Comparison of ENCODE assay signal across 8 cellular contexts in the genomic region with DNA sequence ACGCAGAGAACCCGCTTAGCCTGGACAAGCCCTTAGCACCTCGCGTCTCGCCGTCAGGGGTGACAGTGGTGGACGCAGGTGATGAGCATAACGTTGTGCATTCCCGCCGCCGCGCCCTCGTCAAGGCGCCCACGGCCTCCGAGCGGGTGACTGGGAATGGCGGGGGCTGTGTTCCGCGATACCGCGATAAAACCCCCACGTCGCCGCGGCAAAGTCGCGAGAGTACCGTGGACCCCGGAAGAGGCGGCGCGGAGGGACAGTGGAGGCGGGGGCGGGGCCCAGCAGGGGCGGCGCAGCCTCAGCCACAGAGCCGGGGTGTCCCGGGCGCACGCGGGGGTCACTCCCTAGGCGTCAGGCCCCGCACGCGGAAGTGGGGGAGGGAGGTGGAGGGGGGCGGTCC. TPM values are rescaled to one million over a fixed set of nuclear protein-coding genes. Genes with fewer than 3 reads are reported as not detected.
DNase-seq lines count a peak whose midpoint lies in the region; ATAC-seq, FAIRE-seq and TF ChIP-seq lines count a peak whose summit lies in the region.

No MANE protein-coding gene starts in this region.

- no peaks in the 10 kb centered on the region for H3K36me3 Mint-ChIP-seq in activated T-helper 1 cell treated with anti-CD3 and anti-CD28 coated beads, Interleukin-12 subunit alpha, Interleukin-12 subunit beta, Interleukin-2, Interleukin-4 antibody, amounts not matched to agents 30 ng/mL and 10 ng/mL and 1 ng/mL, durations not matched to agents 14 hours and 24 hours and 36 hours (ENCODE audit: low read depth)

- H3K9me3 ChIP-seq in gastroesophageal sphincter, result peaks cover 0 to 7% (median 0%) of the 10 kb centered on the region in 3 donors

- ATAC-seq in gastroesophageal sphincter, result peak; percentile 78
- no peak for ATAC-seq in HG03045 (IDR thresholded peaks at IDR 0.05; ENCODE audit: unreplicated experiment)

- intact Hi-C loops in activated T-helper 1 cell treated with anti-CD3 and anti-CD28 coated beads, Interleukin-12 subunit alpha, Interleukin-12 subunit beta, Interleukin-2, Interleukin-4 antibody, amounts not matched to agents 30 ng/mL and 10 ng/mL and 1 ng/mL, durations not matched to agents 14 hours and 24 hours and 36 hours (cut with micrococcal nuclease), result no loop called here

- TF ChIP-seq POLR2A in gastroesophageal sphincter (IDR thresholded peaks at IDR 0.05), result no peak

- H3K9me3 Mint-ChIP-seq in activated T-helper 1 cell treated with anti-CD3 and anti-CD28 coated beads, Interleukin-12 subunit alpha, Interleukin-12 subunit beta, Interleukin-2, Interleukin-4 antibody, amounts not matched to agents 30 ng/mL and 10 ng/mL and 1 ng/mL, durations not matched to agents 14 hours and 24 hours and 36 hours, result peaks cover 5% of the 10 kb centered on the region

- peak overlapping the region; percentile 11 for H3K4me3 Mint-ChIP-seq in activated T-helper 1 cell treated with anti-CD3 and anti-CD28 coated beads, Interleukin-12 subunit alpha, Interleukin-12 subunit beta, Interleukin-2, Interleukin-4 antibody, amounts not matched to agents 30 ng/mL and 10 ng/mL and 1 ng/mL, durations not matched to agents 14 hours and 24 hours and 36 hours

- H3K36me3 ChIP-seq in gastroesophageal sphincter, result no peaks in the 10 kb centered on the region

- 11% methylated on average over 15 of the region's 47 CpGs; no CpG with 5 or more reads in 1 of the 2 donors for WGBS in gastroesophageal sphincter (ENCODE audit: low coverage in 1 of 2), 2 donors

- FAIRE-seq in HTR-8/SVneo (lab: Jason Lieb, UNC), result no peak

- H3K27me3 Mint-ChIP-seq in activated T-helper 1 cell treated with anti-CD3 and anti-CD28 coated beads, Interleukin-12 subunit alpha, Interleukin-12 subunit beta, Interleukin-2, Interleukin-4 antibody, amounts not matched to agents 30 ng/mL and 10 ng/mL and 1 ng/mL, durations not matched to agents 14 hours and 24 hours and 36 hours (ENCODE audit: insufficient read depth), result no peaks in the 10 kb centered on the region

- H3K27ac ChIP-seq in gastroesophageal sphincter, result peak overlapping the region in 3 of 4 donors; percentile 5 to 68 (median 19)

- peaks cover 0 to 31% (median 6%) of the 10 kb centered on the region in 3 donors for H3K4me1 ChIP-seq in gastroesophageal sphincter

- TF ChIP-seq CTCF in gastroesophageal sphincter (IDR thresholded peaks at IDR 0.05), result no peak

- H3K4me1 Mint-ChIP-seq in activated T-helper 1 cell treated with anti-CD3 and anti-CD28 coated beads, Interleukin-12 subunit alpha, Interleukin-12 subunit beta, Interleukin-2, Interleukin-4 antibody, amounts not matched to agents 30 ng/mL and 10 ng/mL and 1 ng/mL, durations not matched to agents 14 hours and 24 hours and 36 hours (ENCODE audit: low read depth), result no peaks in the 10 kb centered on the region

- no peak for TF ChIP-seq EP300 in gastroesophageal sphincter (IDR thresholded peaks at IDR 0.05)

- no peak overlapping the region for H3K27ac Mint-ChIP-seq in activated T-helper 1 cell treated with anti-CD3 and anti-CD28 coated beads, Interleukin-12 subunit alpha, Interleukin-12 subunit beta, Interleukin-2, Interleukin-4 antibody, amounts not matched to agents 30 ng/mL and 10 ng/mL and 1 ng/mL, durations not matched to agents 14 hours and 24 hours and 36 hours

- DNase-seq in HPDE6-E6E7 (ENCODE audit: extremely low spot score), result peak; percentile 13
- DNase-seq in activated T-helper 1 cell treated with anti-CD3 and anti-CD28 coated beads, Interleukin-12 subunit alpha, Interleukin-12 subunit beta, Interleukin-2, Interleukin-4 antibody, amounts not matched to agents 30 ng/mL and 10 ng/mL and 1 ng/mL, durations not matched to agents 14 hours and 24 hours and 36 hours (ENCODE audit: low spot score), result peak; percentile 45
- DNase-seq in stimulated activated CD4-positive, alpha-beta T cell treated with anti-CD3 and anti-CD28 coated beads, Interleukin-15, amount 100 ng/mL, for 1 hour (ENCODE audit: low read depth in 1 of 2, low spot score in 1 of 2), result peak; percentile 33 to 40
- no peak for DNase-seq in iPS-NIHi11 (ENCODE audit: low spot score)
- DNase-seq in HTR-8/SVneo (ENCODE audit: insufficient read length, low spot score), result no peak
- DNase-seq in NCI-H2171 (lab: John Stamatoyannopoulos, UW), result no peak

- H3K4me3 ChIP-seq in gastroesophageal sphincter, result peak overlapping the region; percentile 43 to 63

- no peaks in the 10 kb centered on the region for H3K27me3 ChIP-seq in gastroesophageal sphincter

RNA-seq across cellular contexts. Expression of a gene that starts 53.8 kb away (rescaled TPM):
- 4.6 and 5.1 TPM in 2 replicates for total RNA-seq in activated T-helper 1 cell treated with anti-CD3 and anti-CD28 coated beads, Interleukin-12 subunit alpha, Interleukin-12 subunit beta, Interleukin-2, Interleukin-4 antibody, amounts not matched to agents 30 ng/mL and 10 ng/mL and 1 ng/mL, durations not matched to agents 14 hours and 24 hours and 36 hours
- total RNA-seq in gastroesophageal sphincter, result 10 to 100 TPM in 2 of 4 donors, 1 to 10 TPM in 2; 4.4 to 12.0 (median 8.2) TPM

RNA-seq across cellular contexts. Expression of a gene that starts 54.1 kb away (rescaled TPM):
- not detected in 2 replicates for total RNA-seq in activated T-helper 1 cell treated with anti-CD3 and anti-CD28 coated beads, Interleukin-12 subunit alpha, Interleukin-12 subunit beta, Interleukin-2, Interleukin-4 antibody, amounts not matched to agents 30 ng/mL and 10 ng/mL and 1 ng/mL, durations not matched to agents 14 hours and 24 hours and 36 hours
- total RNA-seq in gastroesophageal sphincter, result not detected

Comparison
In these comparisons a context has a peak if more than half of its experiments do, and no peak if none do; other contexts are left out.
1. DNase-seq: peak in HPDE6-E6E7 (single experiment), activated T-helper 1 cell treated with anti-CD3 and anti-CD28 coated beads, Interleukin-12 subunit alpha, Interleukin-12 subunit beta, Interleukin-2, Interleukin-4 antibody, amounts not matched to agents 30 ng/mL and 10 ng/mL and 1 ng/mL, durations not matched to agents 14 hours and 24 hours and 36 hours (single experiment) and stimulated activated CD4-positive, alpha-beta T cell treated with anti-CD3 and anti-CD28 coated beads, Interleukin-15, amount 100 ng/mL, for 1 hour (2 of 2); none in iPS-NIHi11 (single experiment), HTR-8/SVneo (single experiment) and NCI-H2171 (single experiment).